7 cellular contexts compared by ENCODE assay signal in genomic region chr1:11642418-11643017, GRCh38. TPM values are rescaled to one million over a fixed set of nuclear protein-coding genes. Genes with fewer than 3 reads are reported as not detected.
DNase-seq lines count a peak whose midpoint lies in the region; TF ChIP-seq lines count a peak whose summit lies in the region.
"Not testable (repeated sequence)": the region's sequence is repeated elsewhere in the genome, so short reads cannot be mapped to it uniquely, and the experiment has no call there.

No MANE protein-coding gene starts in this region.

- peak; percentile 81 for DNase-seq in NAMALWA (ENCODE audit: low spot score)
- peak; percentile 59 for DNase-seq in RKO (ENCODE audit: low spot score)
- DNase-seq in activated CD8-positive, alpha-beta memory T cell treated with anti-CD3 and anti-CD28 coated beads, Interleukin-2, amount 50 U/mL, for 4 hours: peak; percentile 74
- DNase-seq in dermis blood vessel endothelial cell: peak; percentile 87
- DNase-seq in kidney epithelial cell (ENCODE audit: low read depth); spleen: not testable (repeated sequence)

- intact Hi-C loops in spleen (cut with DNase I; ENCODE audit: low total_unique reads): loop anchor here (5.0 to 10.0 kb wide), 3 partner anchors 168 to 400 kb away; partner anchors contain the start of gene DISP3

- not testable (repeated sequence) for H3K27ac ChIP-seq in spleen

- 49 to 58% (median 51%) methylated on average over 18 of the region's 18 CpGs for WGBS in spleen, 5 donors

- not testable (repeated sequence) for H3K4me3 ChIP-seq in kidney epithelial cell (ENCODE audit: low read depth, low read length); spleen

- H3K27me3 ChIP-seq in kidney epithelial cell (ENCODE audit: control insufficient read depth, insufficient read depth, low read length): not testable (repeated sequence)
- peaks cover 0 to 56% (median 0%) of the 10 kb centered on the region in 7 donors for H3K27me3 ChIP-seq in spleen (replicated peaks in 1 of 7)

- TF ChIP-seq POLR2A in spleen (IDR thresholded peaks at IDR 0.05): not testable (repeated sequence)

- not testable (repeated sequence) for H3K9me3 ChIP-seq in spleen

- TF ChIP-seq CTCF in GM12801 (IDR thresholded peaks at IDR 0.05; ENCODE audit: extremely low read depth, insufficient read length): peak; percentile 96
- peak; percentile 92 for TF ChIP-seq CTCF in kidney epithelial cell (IDR thresholded peaks at IDR 0.05; ENCODE audit: insufficient read depth, low read length, poor library complexity, severe bottlenecking)
- peak; percentile 87 to 97 (median 95) for TF ChIP-seq CTCF in spleen (IDR thresholded peaks at IDR 0.05 in 8 of 11, conservative IDR thresholded peaks at IDR 0.05 in 3 of 11)

- not testable (repeated sequence) for H3K36me3 ChIP-seq in kidney epithelial cell (ENCODE audit: control insufficient read depth, insufficient read depth, low read length); spleen

- H3K4me1 ChIP-seq in spleen: not testable (repeated sequence)

RNA-seq across cellular contexts. Expression of gene FBXO2, which starts 11.7 kb away (rescaled TPM):
- total RNA-seq in dermis blood vessel endothelial cell: 1.7 and 1.9 TPM in 2 replicates
- total RNA-seq in kidney epithelial cell: 0.55 and 3.0 TPM in 2 replicates
- total RNA-seq in spleen: 1 to 10 TPM; 2.1 to 6.7 (median 4.5) TPM
- 1 to 10 TPM; 3.8 to 5.8 (median 5.8) TPM for polyA plus RNA-seq in spleen

RNA-seq across cellular contexts. Expression of gene FBXO44, which starts 12.2 kb away (rescaled TPM):
- total RNA-seq in dermis blood vessel endothelial cell (7.3 and 15.8 TPM in 2 replicates), kidney epithelial cell (14.4 and 23.6 TPM in 2 replicates), spleen (10 to 100 TPM; 15.3 to 30.5 (median 21.6) TPM)
- 10 to 100 TPM; 27.9 to 39.4 (median 37.1) TPM for polyA plus RNA-seq in spleen

RNA-seq across cellular contexts. Expression of gene FBXO6, which starts 21.5 kb away (rescaled TPM):
- total RNA-seq in dermis blood vessel endothelial cell (1.4 and 3.6 TPM in 2 replicates), kidney epithelial cell (14.0 and 14.1 TPM in 2 replicates), spleen (10 to 100 TPM in 6 of 7 donors, 1 to 10 TPM in 1; 8.1 to 21.2 (median 14.5) TPM)
- 10 to 100 TPM; 13.1 to 19.5 (median 16.5) TPM for polyA plus RNA-seq in spleen

RNA-seq across cellular contexts. Expression of gene MAD2L2, which starts 38.4 kb away (rescaled TPM):
- total RNA-seq in dermis blood vessel endothelial cell: 34.9 and 45.3 TPM in 2 replicates
- total RNA-seq in kidney epithelial cell: 89.5 and 96.6 TPM in 2 replicates
- total RNA-seq in spleen: 10 to 100 TPM; 22.7 to 41.0 (median 29.8) TPM
- 10 to 100 TPM; 30.8 to 42.1 (median 37.2) TPM for polyA plus RNA-seq in spleen

RNA-seq across cellular contexts. Expression of gene DRAXIN, which starts 49.0 kb away (rescaled TPM):
- 0.14 and 0.17 TPM in 2 replicates for total RNA-seq in dermis blood vessel endothelial cell
- 2.8 and 4.5 TPM in 2 replicates for total RNA-seq in kidney epithelial cell
- under 1 TPM in 4 of 7 donors, not detected in 3; 0.09 to 0.37 (median 0.17) TPM for total RNA-seq in spleen
- polyA plus RNA-seq in spleen: under 1 TPM; 0.04 to 0.10 (median 0.06) TPM
